Comparison of ENCODE assay signal across 11 cellular contexts in genomic region chr7:76570324-76570775, GRCh38. TPM values are rescaled to one million over a fixed set of nuclear protein-coding genes. Genes with fewer than 3 reads are reported as not detected.
A peak's percentile ranks its signal among the peaks of the same experiment; 100 is the strongest.
DNase-seq lines count a peak whose midpoint lies in the region; FAIRE-seq and TF ChIP-seq lines count a peak whose summit lies in the region.
"Not testable (repeated sequence)": the region's sequence is repeated elsewhere in the genome, so short reads cannot be mapped to it uniquely, and the experiment has no call there.
"Had no signal": no experiment of that assay in that cellular context is flagged by ENCODE, and none has a peak within 500 bp of the region (broad histone marks: within the 10 kb centered on the region; RNA-seq: fewer than 3 reads in every experiment).

No MANE protein-coding gene starts in this region.

- not testable (repeated sequence) for H2AFZ ChIP-seq in hepatocyte

- TF ChIP-seq CTCF in hepatocyte (IDR thresholded peaks at IDR 0.05; ENCODE audit: poor library complexity): not testable (repeated sequence)

- H3K4me3 Mint-ChIP-seq in activated naive CD4-positive, alpha-beta T cell treated with anti-CD3 and anti-CD28 coated beads, Interleukin-2, amount 50 U/mL, for 24 hours: not testable (repeated sequence)

- H3K27me3 Mint-ChIP-seq in activated naive CD4-positive, alpha-beta T cell treated with anti-CD3 and anti-CD28 coated beads, Interleukin-2, amount 50 U/mL, for 24 hours: not testable (repeated sequence)

- H3K4me3 ChIP-seq in hepatocyte: not testable (repeated sequence)

- H3K4me2 ChIP-seq in hepatocyte: peak overlapping the region; percentile 44

- H3K36me3 ChIP-seq in hepatocyte (replicated peaks; ENCODE audit: insufficient read depth, low read depth): not testable (repeated sequence)

- peak; percentile 42 for DNase-seq in Daoy (ENCODE audit: low read depth)
- DNase-seq in LHCN-M2 (ENCODE audit: low read depth): peak; percentile 21
- peak; percentile 91 for DNase-seq in NOMO-1 treated with dmso at 0.1 percent for 144 hours (lab: John Stamatoyannopoulos, UW; ENCODE audit: unreplicated experiment)
- DNase-seq in hepatocyte (ENCODE audit: low spot score): peak; percentile 23
- DNase-seq in occipital lobe (lab: John Stamatoyannopoulos, UW): peak; percentile 11

- H3K4me1 Mint-ChIP-seq in activated naive CD4-positive, alpha-beta T cell treated with anti-CD3 and anti-CD28 coated beads, Interleukin-2, amount 50 U/mL, for 24 hours: peaks cover 47% of the 10 kb centered on the region

- H3K9me3 Mint-ChIP-seq in activated naive CD4-positive, alpha-beta T cell treated with anti-CD3 and anti-CD28 coated beads, Interleukin-2, amount 50 U/mL, for 24 hours: not testable (repeated sequence)

- H4K20me1 ChIP-seq in hepatocyte (ENCODE audit: insufficient read depth, poor library complexity, severe bottlenecking): not testable (repeated sequence)

- peak overlapping the region; percentile 47 for H3K27ac ChIP-seq in hepatocyte

- H3K27ac Mint-ChIP-seq in activated naive CD4-positive, alpha-beta T cell treated with anti-CD3 and anti-CD28 coated beads, Interleukin-2, amount 50 U/mL, for 24 hours: peak overlapping the region; percentile 46

- peaks cover 14% of the 10 kb centered on the region for H3K36me3 Mint-ChIP-seq in activated naive CD4-positive, alpha-beta T cell treated with anti-CD3 and anti-CD28 coated beads, Interleukin-2, amount 50 U/mL, for 24 hours

- not testable (repeated sequence) for H3K27me3 ChIP-seq in hepatocyte

- peaks cover 44% of the 10 kb centered on the region for H3K79me2 ChIP-seq in hepatocyte

- not testable (repeated sequence) for H3K4me1 ChIP-seq in hepatocyte (ENCODE audit: insufficient read depth)

- FAIRE-seq in colon (lab: Jason Lieb, UNC): peak; percentile 90

- not testable (repeated sequence) for H3K9me3 ChIP-seq in hepatocyte (ENCODE audit: low read depth)

- H3K9me2 ChIP-seq in hepatocyte (replicated peaks; ENCODE audit: insufficient read depth): not testable (repeated sequence)

- WGBS in hepatocyte (ENCODE audit: low lambda C conversion rate, missing lambda C conversion rate): 70% methylated on average over 4 of the region's 4 CpGs

RNA-seq across cellular contexts. Expression of gene SPDYE16, which starts 27.3 kb away (rescaled TPM):
- total RNA-seq in Daoy (2014; rRNA removed; shearing (Covaris generic)): under 0.01 TPM in 1 of 2 replicates, not detected in the other
- total RNA-seq in LHCN-M2 (2014; rRNA removed): not detected in 2 replicates
- polyA plus RNA-seq in LHCN-M2 (2012): 0.19 TPM
- 0.03 TPM in 1 of 2 replicates, not detected in the other for total RNA-seq in hepatocyte
- 1.1 and 1.5 TPM in 2 replicates for polyA plus RNA-seq in hepatocyte
- not detected for total RNA-seq in occipital lobe
- total RNA-seq: dermis blood vessel endothelial cell, H9, HT1080 had no signal

RNA-seq across cellular contexts. Expression of gene POMZP3, which starts 56.7 kb away (rescaled TPM):
- 2.9 and 4.4 TPM in 2 replicates for total RNA-seq in Daoy (2014; rRNA removed; shearing (Covaris generic))
- total RNA-seq in LHCN-M2 (2014; rRNA removed) (18.1 and 25.8 TPM in 2 replicates), hepatocyte (0.28 and 0.67 TPM in 2 replicates), occipital lobe (3.3 TPM)
- 71.0 TPM for polyA plus RNA-seq in LHCN-M2 (2012)
- 8.7 and 10.5 TPM in 2 replicates for polyA plus RNA-seq in hepatocyte

RNA-seq across cellular contexts. Expression of gene UPK3B, which starts 60.0 kb away (rescaled TPM):
- total RNA-seq in Daoy (2014; rRNA removed; shearing (Covaris generic)): not detected in 2 replicates
- total RNA-seq in LHCN-M2 (2014; rRNA removed): 0.46 TPM in 1 of 2 replicates, not detected in the other
- polyA plus RNA-seq in LHCN-M2 (2012): not detected
- total RNA-seq in hepatocyte: 16.8 and 25.8 TPM in 2 replicates
- polyA plus RNA-seq in hepatocyte: 90.6 and 159 TPM in 2 replicates
- total RNA-seq in occipital lobe: not detected
- total RNA-seq: HT1080 had no signal
- polyA plus RNA-seq: endothelial cell of umbilical vein had no signal

Comparison
In these comparisons a context has a peak if more than half of its experiments do, and no peak if none do; other contexts are left out.
1. DNase-seq: peak in every context shown above with its lines; median percentile 91 in NOMO-1 treated with dmso at 0.1 percent for 144 hours; 42 in Daoy; 23 in hepatocyte; 21 in LHCN-M2; 11 in occipital lobe.
2. RNA of gene UPK3B, which starts 60.0 kb away (total RNA-seq): 16.8 to 25.8 TPM in hepatocyte; 0.46 TPM in LHCN-M2, not detected in Daoy and not detected in occipital lobe (single experiment); every median in the first group is over 10 times any median in the second.